ENCODE assay signal across 8 cellular contexts in the genomic region with DNA sequence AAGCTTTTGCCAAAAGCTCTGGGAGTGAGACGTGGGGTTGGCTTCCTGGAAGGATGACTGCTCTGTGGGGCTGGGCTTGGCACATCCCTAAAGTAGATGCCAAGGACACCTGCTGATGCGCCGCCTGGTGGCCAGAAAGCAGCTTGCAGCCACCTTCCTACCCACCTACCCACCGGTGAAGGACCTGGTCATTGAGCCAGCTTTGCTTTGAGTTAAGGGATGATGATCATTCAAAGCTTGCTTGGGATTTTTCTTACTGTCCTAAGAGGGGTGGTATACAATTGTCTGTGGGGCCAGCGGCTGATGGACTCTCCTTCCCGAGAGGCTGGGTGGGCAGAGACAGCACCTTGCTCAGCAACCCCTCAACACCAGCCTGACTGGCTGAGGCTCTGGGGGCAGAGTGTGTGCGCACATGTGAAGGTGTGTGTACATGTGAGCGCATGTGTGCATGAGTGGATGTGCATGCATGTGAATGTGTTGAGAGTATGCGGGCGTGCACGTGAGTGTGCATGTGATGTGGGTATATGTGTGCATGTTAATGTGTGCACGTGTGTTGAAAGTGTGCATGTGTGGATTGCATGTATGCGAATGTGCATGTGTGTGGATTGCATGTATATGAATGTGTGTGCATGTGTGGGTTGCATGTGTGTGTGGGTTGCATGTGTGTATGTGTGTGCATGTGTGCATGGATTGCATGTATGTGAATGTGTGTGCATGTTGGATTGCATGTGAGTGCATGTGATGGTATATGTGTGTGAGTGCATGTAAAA. TPM values are rescaled to one million over a fixed set of nuclear protein-coding genes. Genes with fewer than 3 reads are reported as not detected.
DNase-seq lines count a peak whose midpoint lies in the region; ATAC-seq and TF ChIP-seq lines count a peak whose summit lies in the region.

No MANE protein-coding gene starts in this region.

- H3K27ac ChIP-seq in fibroblast of lung (ENCODE audit: insufficient read depth, low read length), result no peak overlapping the region
- H3K27ac ChIP-seq in ovary, result no peak overlapping the region

- H4K20me1 ChIP-seq in fibroblast of lung (ENCODE audit: control insufficient read depth, extremely low read depth, insufficient read depth, low read length), result no peaks in the 10 kb centered on the region

- no peak overlapping the region for H2AFZ ChIP-seq in fibroblast of lung (ENCODE audit: low read length)

- H3K4me1 ChIP-seq in fibroblast of lung (ENCODE audit: control insufficient read depth, extremely low read depth, insufficient read depth, low read length) (peaks cover 9% of the 10 kb centered on the region), ovary (ENCODE audit: insufficient read depth) (peaks cover 2% of the 10 kb centered on the region)

- peaks cover 18% of the 10 kb centered on the region for H3K27me3 Mint-ChIP-seq in type B pancreatic cell

- TF ChIP-seq CTCF in fibroblast of lung (conservative IDR thresholded peaks at IDR 0.05 in 1 of 2, IDR thresholded peaks at IDR 0.05 in 1 of 2; ENCODE audit: low read depth in 1 of 2, low read length in 2 of 2), result peak; percentile 55 to 88
- TF ChIP-seq CTCF in ovary (IDR thresholded peaks at IDR 0.05), result peak; percentile 54 to 84 (median 74)
- peak; percentile 69 for TF ChIP-seq CTCF in type B pancreatic cell (conservative IDR thresholded peaks at IDR 0.05)

- H3K27ac Mint-ChIP-seq in type B pancreatic cell, result no peak overlapping the region

- no peak overlapping the region for H3K9ac ChIP-seq in fibroblast of lung (ENCODE audit: insufficient read depth, low read length)

- no peak for TF ChIP-seq POLR2A in ovary (IDR thresholded peaks at IDR 0.05)

- no peak overlapping the region for H3K4me3 Mint-ChIP-seq in type B pancreatic cell

- intact Hi-C loops in ovary (cut with DNase I), result loop anchor here in 1 of 4 donors (2.0 kb wide), 1 partner anchor 22 kb away; no protein-coding TSS in a partner anchor

- no peaks in the 10 kb centered on the region for H3K79me2 ChIP-seq in fibroblast of lung (ENCODE audit: control insufficient read depth, insufficient read depth, low read length)

- H3K27me3 ChIP-seq in fibroblast of lung (ENCODE audit: control insufficient read depth, insufficient read depth, low read length) (no peaks in the 10 kb centered on the region), ovary (no peaks in the 10 kb centered on the region)

- DNase-seq in NOMO-1 treated with DMSO at 0.1 percent for 48 hours (lab: John Stamatoyannopoulos, UW; ENCODE audit: unreplicated experiment), result peak; percentile 20
- DNase-seq in NOMO-1 treated with dmso at 0.1 percent for 144 hours (lab: John Stamatoyannopoulos, UW; ENCODE audit: unreplicated experiment), result no peak
- DNase-seq in OCI-M1 (lab: John Stamatoyannopoulos, UW), result peak; percentile 7
- DNase-seq in activated T-cell treated with anti-CD3 and anti-CD28 coated beads, Interleukin-2, amount 50 U/mL, for 1 hour, result peak; percentile 76
- DNase-seq in fibroblast of lung (ENCODE audit: low read depth in 2 of 2), result peak in 1 of 2 donors; percentile 62
- DNase-seq in ovary, result peak; percentile 57 to 83 (median 76)
- no peak for DNase-seq in type B pancreatic cell (ENCODE audit: extremely low spot score, unreplicated experiment)

- H3K36me3 ChIP-seq in fibroblast of lung (ENCODE audit: control insufficient read depth, insufficient read depth, low read length) (no peaks in the 10 kb centered on the region), ovary (no peaks in the 10 kb centered on the region)

- no peak overlapping the region for H3K4me2 ChIP-seq in fibroblast of lung (ENCODE audit: extremely low read depth, insufficient read depth, low read length)

- H3K9me3 ChIP-seq in fibroblast of lung (ENCODE audit: control insufficient read depth, insufficient read depth, low read depth, low read length), result no peaks in the 10 kb centered on the region
- no peaks in the 10 kb centered on the region for H3K9me3 ChIP-seq in ovary

- H3K4me3 ChIP-seq in fibroblast of lung (replicated peaks in 1 of 4; ENCODE audit: control extremely low read depth in 1 of 4, insufficient read depth in 1 of 4, low read depth in 3 of 4, low read length in 4 of 4) (no peak overlapping the region), ovary (no peak overlapping the region)

- ATAC-seq in GM18870 (IDR thresholded peaks at IDR 0.05; ENCODE audit: unreplicated experiment), result no peak

- WGBS in ovary, 3 donors, result 66 to 70% (median 70%) methylated on average over 13 of the region's 13 CpGs

- H3K36me3 Mint-ChIP-seq in type B pancreatic cell, result no peaks in the 10 kb centered on the region

- TF ChIP-seq EP300 in ovary (IDR thresholded peaks at IDR 0.05), result no peak

- H3K9me3 Mint-ChIP-seq in type B pancreatic cell, result no peaks in the 10 kb centered on the region

- peaks cover 10% of the 10 kb centered on the region for H3K4me1 Mint-ChIP-seq in type B pancreatic cell (ENCODE audit: unreplicated experiment)

RNA-seq across cellular contexts. Expression of a gene that starts 18.6 kb away (rescaled TPM):
- 32.4 and 45.2 TPM in 2 replicates for total RNA-seq in fibroblast of lung
- polyA plus RNA-seq in fibroblast of lung, result 15.0 and 15.7 TPM in 2 replicates
- 25.1 and 27.7 TPM in 2 replicates for polyA plus RNA-seq in fibroblast of lung (2012)
- polyA minus RNA-seq in fibroblast of lung (ENCODE audit: low replicate concordance), result 24.6 and 29.0 TPM in 2 replicates
- 10 to 100 TPM; 41.1 to 85.9 (median 53.5) TPM for total RNA-seq in ovary
- 10 to 100 TPM; 17.9 to 69.4 TPM for polyA plus RNA-seq in ovary
- total RNA-seq in type B pancreatic cell (ENCODE audit: low replicate concordance), result 8.7 and 9.4 TPM in 2 replicates

RNA-seq across cellular contexts. Expression of a gene that starts 32.0 kb away (rescaled TPM):
- 14.9 and 15.9 TPM in 2 replicates for total RNA-seq in fibroblast of lung
- polyA plus RNA-seq in fibroblast of lung, result 3.6 and 3.9 TPM in 2 replicates
- 5.8 and 6.7 TPM in 2 replicates for polyA plus RNA-seq in fibroblast of lung (2012)
- polyA minus RNA-seq in fibroblast of lung (ENCODE audit: low replicate concordance), result 4.4 and 23.5 TPM in 2 replicates
- total RNA-seq in ovary, result 10 to 100 TPM; 21.0 to 61.5 (median 48.2) TPM
- polyA plus RNA-seq in ovary, result 10 to 100 TPM in 1 of 2 donors, 1 to 10 TPM in 1; 6.0 to 32.0 TPM
- total RNA-seq in type B pancreatic cell (ENCODE audit: low replicate concordance), result 45.0 and 72.6 TPM in 2 replicates

RNA-seq across cellular contexts. Expression of a gene that starts 33.0 kb away (rescaled TPM):
- total RNA-seq in fibroblast of lung, result 36.2 and 46.6 TPM in 2 replicates
- polyA plus RNA-seq in fibroblast of lung, result 39.9 and 61.7 TPM in 2 replicates
- polyA plus RNA-seq in fibroblast of lung (2012), result 39.8 and 57.6 TPM in 2 replicates
- 50.1 and 68.5 TPM in 2 replicates for polyA minus RNA-seq in fibroblast of lung (ENCODE audit: low replicate concordance)
- 10 to 100 TPM; 20.4 to 48.8 (median 34.3) TPM for total RNA-seq in ovary
- polyA plus RNA-seq in ovary, result 10 to 100 TPM; 18.6 to 33.8 TPM
- total RNA-seq in type B pancreatic cell (ENCODE audit: low replicate concordance), result 75.1 and 105 TPM in 2 replicates

Comparison
In these comparisons a context has a peak if more than half of its experiments do, and no peak if none do; other contexts are left out.
1. DNase-seq: peak in NOMO-1 treated with DMSO at 0.1 percent for 48 hours (single experiment), OCI-M1 (single experiment), activated T-cell treated with anti-CD3 and anti-CD28 coated beads, Interleukin-2, amount 50 U/mL, for 1 hour (single experiment) and ovary (5 of 5); none in NOMO-1 treated with dmso at 0.1 percent for 144 hours (single experiment) and type B pancreatic cell (single experiment).
2. Peak in every context shown above with its lines, with median percentiles within 50 percentile points of each other: CTCF ChIP-seq.